In the genomic region with DNA sequence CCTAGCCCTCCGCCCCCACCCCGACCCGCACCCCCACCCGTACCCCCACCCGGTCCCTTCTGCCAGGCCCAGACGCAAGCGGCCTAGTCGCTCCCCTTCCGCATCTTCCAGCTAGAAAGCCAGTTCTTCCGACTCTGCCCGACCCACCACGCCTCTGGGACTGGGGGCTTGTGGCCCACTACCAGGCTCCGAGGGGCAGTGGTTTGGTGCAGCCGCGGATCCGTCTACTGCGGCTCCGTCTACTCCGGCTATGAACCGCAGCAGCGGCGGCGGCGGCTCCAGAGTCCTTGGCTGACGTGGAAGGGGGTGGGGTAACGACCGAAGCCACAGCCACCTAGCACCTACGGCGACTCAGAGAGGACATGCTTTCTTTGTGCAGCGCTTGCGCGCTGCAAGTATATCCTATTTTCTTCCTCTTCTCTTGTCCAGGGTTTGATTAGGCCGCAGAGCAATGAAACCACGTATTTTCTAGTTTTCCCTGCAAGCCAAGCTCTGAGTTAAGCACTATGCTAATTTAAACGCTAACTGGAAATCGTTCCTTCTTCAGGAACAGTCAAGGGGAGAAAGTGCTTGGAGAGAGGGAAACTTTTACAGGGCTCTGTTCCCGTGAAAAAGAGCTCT, we compare ENCODE assay signal across 1 cellular context.
TF ChIP-seq lines count a peak whose summit lies in the region.

A gene with protein sequence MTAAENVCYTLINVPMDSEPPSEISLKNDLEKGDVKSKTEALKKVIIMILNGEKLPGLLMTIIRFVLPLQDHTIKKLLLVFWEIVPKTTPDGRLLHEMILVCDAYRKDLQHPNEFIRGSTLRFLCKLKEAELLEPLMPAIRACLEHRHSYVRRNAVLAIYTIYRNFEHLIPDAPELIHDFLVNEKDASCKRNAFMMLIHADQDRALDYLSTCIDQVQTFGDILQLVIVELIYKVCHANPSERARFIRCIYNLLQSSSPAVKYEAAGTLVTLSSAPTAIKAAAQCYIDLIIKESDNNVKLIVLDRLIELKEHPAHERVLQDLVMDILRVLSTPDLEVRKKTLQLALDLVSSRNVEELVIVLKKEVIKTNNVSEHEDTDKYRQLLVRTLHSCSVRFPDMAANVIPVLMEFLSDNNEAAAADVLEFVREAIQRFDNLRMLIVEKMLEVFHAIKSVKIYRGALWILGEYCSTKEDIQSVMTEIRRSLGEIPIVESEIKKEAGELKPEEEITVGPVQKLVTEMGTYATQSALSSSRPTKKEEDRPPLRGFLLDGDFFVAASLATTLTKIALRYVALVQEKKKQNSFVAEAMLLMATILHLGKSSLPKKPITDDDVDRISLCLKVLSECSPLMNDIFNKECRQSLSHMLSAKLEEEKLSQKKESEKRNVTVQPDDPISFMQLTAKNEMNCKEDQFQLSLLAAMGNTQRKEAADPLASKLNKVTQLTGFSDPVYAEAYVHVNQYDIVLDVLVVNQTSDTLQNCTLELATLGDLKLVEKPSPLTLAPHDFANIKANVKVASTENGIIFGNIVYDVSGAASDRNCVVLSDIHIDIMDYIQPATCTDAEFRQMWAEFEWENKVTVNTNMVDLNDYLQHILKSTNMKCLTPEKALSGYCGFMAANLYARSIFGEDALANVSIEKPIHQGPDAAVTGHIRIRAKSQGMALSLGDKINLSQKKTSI (minus strand): TSS at position 252 of the 621 bp plus-strand sequence. CDS start 883 bp downstream, outside the sequence.

TF ChIP-seq in HepG2, 621 proteins besides CTCF, POLR2A, EP300 and RAD21 (continued from another document and continues in another):
- TF ChIP-seq, protein P1, sequence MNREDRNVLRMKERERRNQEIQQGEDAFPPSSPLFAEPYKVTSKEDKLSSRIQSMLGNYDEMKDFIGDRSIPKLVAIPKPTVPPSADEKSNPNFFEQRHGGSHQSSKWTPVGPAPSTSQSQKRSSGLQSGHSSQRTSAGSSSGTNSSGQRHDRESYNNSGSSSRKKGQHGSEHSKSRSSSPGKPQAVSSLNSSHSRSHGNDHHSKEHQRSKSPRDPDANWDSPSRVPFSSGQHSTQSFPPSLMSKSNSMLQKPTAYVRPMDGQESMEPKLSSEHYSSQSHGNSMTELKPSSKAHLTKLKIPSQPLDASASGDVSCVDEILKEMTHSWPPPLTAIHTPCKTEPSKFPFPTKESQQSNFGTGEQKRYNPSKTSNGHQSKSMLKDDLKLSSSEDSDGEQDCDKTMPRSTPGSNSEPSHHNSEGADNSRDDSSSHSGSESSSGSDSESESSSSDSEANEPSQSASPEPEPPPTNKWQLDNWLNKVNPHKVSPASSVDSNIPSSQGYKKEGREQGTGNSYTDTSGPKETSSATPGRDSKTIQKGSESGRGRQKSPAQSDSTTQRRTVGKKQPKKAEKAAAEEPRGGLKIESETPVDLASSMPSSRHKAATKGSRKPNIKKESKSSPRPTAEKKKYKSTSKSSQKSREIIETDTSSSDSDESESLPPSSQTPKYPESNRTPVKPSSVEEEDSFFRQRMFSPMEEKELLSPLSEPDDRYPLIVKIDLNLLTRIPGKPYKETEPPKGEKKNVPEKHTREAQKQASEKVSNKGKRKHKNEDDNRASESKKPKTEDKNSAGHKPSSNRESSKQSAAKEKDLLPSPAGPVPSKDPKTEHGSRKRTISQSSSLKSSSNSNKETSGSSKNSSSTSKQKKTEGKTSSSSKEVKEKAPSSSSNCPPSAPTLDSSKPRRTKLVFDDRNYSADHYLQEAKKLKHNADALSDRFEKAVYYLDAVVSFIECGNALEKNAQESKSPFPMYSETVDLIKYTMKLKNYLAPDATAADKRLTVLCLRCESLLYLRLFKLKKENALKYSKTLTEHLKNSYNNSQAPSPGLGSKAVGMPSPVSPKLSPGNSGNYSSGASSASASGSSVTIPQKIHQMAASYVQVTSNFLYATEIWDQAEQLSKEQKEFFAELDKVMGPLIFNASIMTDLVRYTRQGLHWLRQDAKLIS (CRISPR knock-in tag; IDR thresholded peaks at IDR 0.05), result no peak; the same call in 1 of the 2 replicates
- TF ChIP-seq, protein P2, sequence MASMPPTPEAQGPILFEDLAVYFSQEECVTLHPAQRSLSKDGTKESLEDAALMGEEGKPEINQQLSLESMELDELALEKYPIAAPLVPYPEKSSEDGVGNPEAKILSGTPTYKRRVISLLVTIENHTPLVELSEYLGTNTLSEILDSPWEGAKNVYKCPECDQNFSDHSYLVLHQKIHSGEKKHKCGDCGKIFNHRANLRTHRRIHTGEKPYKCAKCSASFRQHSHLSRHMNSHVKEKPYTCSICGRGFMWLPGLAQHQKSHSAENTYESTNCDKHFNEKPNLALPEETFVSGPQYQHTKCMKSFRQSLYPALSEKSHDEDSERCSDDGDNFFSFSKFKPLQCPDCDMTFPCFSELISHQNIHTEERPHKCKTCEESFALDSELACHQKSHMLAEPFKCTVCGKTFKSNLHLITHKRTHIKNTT (CRISPR knock-in tag; IDR thresholded peaks at IDR 0.05), result no peak
- TF ChIP-seq ZNF160 (CRISPR knock-in tag; IDR thresholded peaks at IDR 0.05), result peak; percentile 84; the same call in 1 of the 2 replicates
- peak; percentile 97 for TF ChIP-seq POLR2G (IDR thresholded peaks at IDR 0.05; ENCODE audit: low read depth, low read length)
- no peak for TF ChIP-seq MTF1 (CRISPR knock-in tag; IDR thresholded peaks at IDR 0.05)
- TF ChIP-seq HMGA1 (CRISPR knock-in tag; conservative IDR thresholded peaks at IDR 0.05), result no peak
- peak; percentile 84; the same call in 1 of the 2 replicates for TF ChIP-seq NRL (CRISPR knock-in tag; IDR thresholded peaks at IDR 0.05; ENCODE audit: borderline replicate concordance)
- TF ChIP-seq, protein P3, sequence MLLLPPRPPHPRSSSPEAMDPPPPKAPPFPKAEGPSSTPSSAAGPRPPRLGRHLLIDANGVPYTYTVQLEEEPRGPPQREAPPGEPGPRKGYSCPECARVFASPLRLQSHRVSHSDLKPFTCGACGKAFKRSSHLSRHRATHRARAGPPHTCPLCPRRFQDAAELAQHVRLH (CRISPR knock-in tag; IDR thresholded peaks at IDR 0.05; ENCODE audit: borderline replicate concordance, low read depth), result peak; percentile 68; the same call in 1 of the 2 replicates
- no peak for TF ChIP-seq ZNF296 (CRISPR knock-in tag; conservative IDR thresholded peaks at IDR 0.05)
- TF ChIP-seq MZF1 (CRISPR knock-in tag; IDR thresholded peaks at IDR 0.05; ENCODE audit: borderline replicate concordance), result no peak
- no peak for TF ChIP-seq NFE2L2 (IDR thresholded peaks at IDR 0.05; ENCODE audit: low read length)
- TF ChIP-seq ZFAT (CRISPR knock-in tag; conservative IDR thresholded peaks at IDR 0.05), result no peak
- no peak for TF ChIP-seq ZNF878 (CRISPR knock-in tag; IDR thresholded peaks at IDR 0.05)
- TF ChIP-seq PAWR (CRISPR knock-in tag; IDR thresholded peaks at IDR 0.05; ENCODE audit: borderline replicate concordance), result no peak
- TF ChIP-seq, protein P4, sequence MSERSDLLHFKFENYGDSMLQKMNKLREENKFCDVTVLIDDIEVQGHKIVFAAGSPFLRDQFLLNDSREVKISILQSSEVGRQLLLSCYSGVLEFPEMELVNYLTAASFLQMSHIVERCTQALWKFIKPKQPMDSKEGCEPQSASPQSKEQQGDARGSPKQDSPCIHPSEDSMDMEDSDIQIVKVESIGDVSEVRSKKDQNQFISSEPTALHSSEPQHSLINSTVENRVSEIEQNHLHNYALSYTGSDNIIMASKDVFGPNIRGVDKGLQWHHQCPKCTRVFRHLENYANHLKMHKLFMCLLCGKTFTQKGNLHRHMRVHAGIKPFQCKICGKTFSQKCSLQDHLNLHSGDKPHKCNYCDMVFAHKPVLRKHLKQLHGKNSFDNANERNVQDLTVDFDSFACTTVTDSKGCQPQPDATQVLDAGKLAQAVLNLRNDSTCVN (CRISPR knock-in tag; IDR thresholded peaks at IDR 0.05; ENCODE audit: borderline replicate concordance), result 0 out of 2 replicates have a peak, but pooled peaks have one; percentile 78
- TF ChIP-seq ZNF558 (CRISPR knock-in tag; IDR thresholded peaks at IDR 0.05; ENCODE audit: borderline replicate concordance), result peak; percentile 43; the same call in 1 of the 2 replicates
- TF ChIP-seq, protein P5, sequence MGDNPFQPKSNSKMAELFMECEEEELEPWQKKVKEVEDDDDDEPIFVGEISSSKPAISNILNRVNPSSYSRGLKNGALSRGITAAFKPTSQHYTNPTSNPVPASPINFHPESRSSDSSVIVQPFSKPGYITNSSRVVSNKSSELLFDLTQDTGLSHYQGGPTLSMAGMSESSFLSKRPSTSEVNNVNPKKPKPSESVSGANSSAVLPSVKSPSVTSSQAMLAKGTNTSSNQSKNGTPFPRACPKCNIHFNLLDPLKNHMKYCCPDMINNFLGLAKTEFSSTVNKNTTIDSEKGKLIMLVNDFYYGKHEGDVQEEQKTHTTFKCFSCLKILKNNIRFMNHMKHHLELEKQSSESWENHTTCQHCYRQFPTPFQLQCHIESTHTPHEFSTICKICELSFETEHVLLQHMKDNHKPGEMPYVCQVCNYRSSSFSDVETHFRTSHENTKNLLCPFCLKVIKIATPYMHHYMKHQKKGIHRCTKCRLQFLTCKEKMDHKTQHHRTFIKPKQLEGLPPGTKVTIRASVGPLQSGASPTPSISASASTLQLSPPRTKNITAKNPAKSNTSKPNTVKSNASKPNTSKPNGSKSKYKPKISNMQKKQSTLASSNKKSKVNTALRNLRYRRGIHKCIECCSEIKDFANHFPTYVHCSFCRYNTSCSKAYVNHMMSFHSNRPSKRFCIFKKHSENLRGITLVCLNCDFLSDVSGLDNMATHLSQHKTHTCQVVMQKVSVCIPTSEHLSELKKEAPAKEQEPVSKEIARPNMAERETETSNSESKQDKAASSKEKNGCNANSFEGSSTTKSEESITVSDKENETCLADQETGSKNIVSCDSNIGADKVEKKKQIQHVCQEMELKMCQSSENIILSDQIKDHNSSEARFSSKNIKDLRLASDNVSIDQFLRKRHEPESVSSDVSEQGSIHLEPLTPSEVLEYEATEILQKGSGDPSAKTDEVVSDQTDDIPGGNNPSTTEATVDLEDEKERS (CRISPR knock-in tag; IDR thresholded peaks at IDR 0.05), result peak; percentile 71; the same call in 1 of the 2 replicates
- TF ChIP-seq HMG20B (CRISPR knock-in tag; conservative IDR thresholded peaks at IDR 0.05), result peak; percentile 28; the same call in 1 of the 2 replicates
- TF ChIP-seq ISL2 (CRISPR knock-in tag; IDR thresholded peaks at IDR 0.05), result peak; percentile 67
- no peak for TF ChIP-seq CBX2 (IDR thresholded peaks at IDR 0.05; ENCODE audit: low read depth, low read length)
- TF ChIP-seq CBX2 (CRISPR knock-in tag; IDR thresholded peaks at IDR 0.05; ENCODE audit: low read depth), result no peak
- TF ChIP-seq ZNF724P (CRISPR knock-in tag; IDR thresholded peaks at IDR 0.05; ENCODE audit: borderline replicate concordance), result no peak
- TF ChIP-seq, protein P6, sequence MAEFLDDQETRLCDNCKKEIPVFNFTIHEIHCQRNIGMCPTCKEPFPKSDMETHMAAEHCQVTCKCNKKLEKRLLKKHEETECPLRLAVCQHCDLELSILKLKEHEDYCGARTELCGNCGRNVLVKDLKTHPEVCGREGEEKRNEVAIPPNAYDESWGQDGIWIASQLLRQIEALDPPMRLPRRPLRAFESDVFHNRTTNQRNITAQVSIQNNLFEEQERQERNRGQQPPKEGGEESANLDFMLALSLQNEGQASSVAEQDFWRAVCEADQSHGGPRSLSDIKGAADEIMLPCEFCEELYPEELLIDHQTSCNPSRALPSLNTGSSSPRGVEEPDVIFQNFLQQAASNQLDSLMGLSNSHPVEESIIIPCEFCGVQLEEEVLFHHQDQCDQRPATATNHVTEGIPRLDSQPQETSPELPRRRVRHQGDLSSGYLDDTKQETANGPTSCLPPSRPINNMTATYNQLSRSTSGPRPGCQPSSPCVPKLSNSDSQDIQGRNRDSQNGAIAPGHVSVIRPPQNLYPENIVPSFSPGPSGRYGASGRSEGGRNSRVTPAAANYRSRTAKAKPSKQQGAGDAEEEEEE (CRISPR knock-in tag; IDR thresholded peaks at IDR 0.05; ENCODE audit: borderline replicate concordance), result peak; percentile 47; the same call in 1 of the 2 replicates
- TF ChIP-seq, protein P7, sequence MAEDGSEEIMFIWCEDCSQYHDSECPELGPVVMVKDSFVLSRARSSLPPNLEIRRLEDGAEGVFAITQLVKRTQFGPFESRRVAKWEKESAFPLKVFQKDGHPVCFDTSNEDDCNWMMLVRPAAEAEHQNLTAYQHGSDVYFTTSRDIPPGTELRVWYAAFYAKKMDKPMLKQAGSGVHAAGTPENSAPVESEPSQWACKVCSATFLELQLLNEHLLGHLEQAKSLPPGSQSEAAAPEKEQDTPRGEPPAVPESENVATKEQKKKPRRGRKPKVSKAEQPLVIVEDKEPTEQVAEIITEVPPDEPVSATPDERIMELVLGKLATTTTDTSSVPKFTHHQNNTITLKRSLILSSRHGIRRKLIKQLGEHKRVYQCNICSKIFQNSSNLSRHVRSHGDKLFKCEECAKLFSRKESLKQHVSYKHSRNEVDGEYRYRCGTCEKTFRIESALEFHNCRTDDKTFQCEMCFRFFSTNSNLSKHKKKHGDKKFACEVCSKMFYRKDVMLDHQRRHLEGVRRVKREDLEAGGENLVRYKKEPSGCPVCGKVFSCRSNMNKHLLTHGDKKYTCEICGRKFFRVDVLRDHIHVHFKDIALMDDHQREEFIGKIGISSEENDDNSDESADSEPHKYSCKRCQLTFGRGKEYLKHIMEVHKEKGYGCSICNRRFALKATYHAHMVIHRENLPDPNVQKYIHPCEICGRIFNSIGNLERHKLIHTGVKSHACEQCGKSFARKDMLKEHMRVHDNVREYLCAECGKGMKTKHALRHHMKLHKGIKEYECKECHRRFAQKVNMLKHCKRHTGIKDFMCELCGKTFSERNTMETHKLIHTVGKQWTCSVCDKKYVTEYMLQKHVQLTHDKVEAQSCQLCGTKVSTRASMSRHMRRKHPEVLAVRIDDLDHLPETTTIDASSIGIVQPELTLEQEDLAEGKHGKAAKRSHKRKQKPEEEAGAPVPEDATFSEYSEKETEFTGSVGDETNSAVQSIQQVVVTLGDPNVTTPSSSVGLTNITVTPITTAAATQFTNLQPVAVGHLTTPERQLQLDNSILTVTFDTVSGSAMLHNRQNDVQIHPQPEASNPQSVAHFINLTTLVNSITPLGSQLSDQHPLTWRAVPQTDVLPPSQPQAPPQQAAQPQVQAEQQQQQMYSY (CRISPR knock-in tag; IDR thresholded peaks at IDR 0.05), result no peak
- no peak for TF ChIP-seq TCF12 (IDR thresholded peaks at IDR 0.05)
- TF ChIP-seq TCF12 (CRISPR knock-in tag; IDR thresholded peaks at IDR 0.05), result no peak
- TF ChIP-seq PPARG (CRISPR knock-in tag; conservative IDR thresholded peaks at IDR 0.05), result no peak
- no peak for TF ChIP-seq FOXP1 (IDR thresholded peaks at IDR 0.05)
- no peak for TF ChIP-seq FOXP1 (CRISPR knock-in tag; IDR thresholded peaks at IDR 0.05)
- peak; percentile 43; the same call in 1 of the 2 replicates for TF ChIP-seq CBX5 (CRISPR knock-in tag; IDR thresholded peaks at IDR 0.05; ENCODE audit: borderline replicate concordance)
- TF ChIP-seq ZEB1 (IDR thresholded peaks at IDR 0.05; ENCODE audit: insufficient replicate concordance, low read depth), result no peak
- no peak for TF ChIP-seq ZKSCAN5 (CRISPR knock-in tag; IDR thresholded peaks at IDR 0.05)
- no peak for TF ChIP-seq ZNF816 (CRISPR knock-in tag; IDR thresholded peaks at IDR 0.05; ENCODE audit: borderline replicate concordance)
- TF ChIP-seq TOPORS (CRISPR knock-in tag; IDR thresholded peaks at IDR 0.05), result no peak
- no peak for TF ChIP-seq HNRNPUL1 (IDR thresholded peaks at IDR 0.05; ENCODE audit: low read depth, low read length)
- TF ChIP-seq RXRB (CRISPR knock-in tag; IDR thresholded peaks at IDR 0.05; ENCODE audit: borderline replicate concordance), result peak; percentile 70
- TF ChIP-seq MEF2D (CRISPR knock-in tag; IDR thresholded peaks at IDR 0.05), result peak; percentile 81
- TF ChIP-seq ZNF136 (CRISPR knock-in tag; IDR thresholded peaks at IDR 0.05; ENCODE audit: low read depth), result 0 out of 2 replicates have a peak, but pooled peaks have one; percentile 14
- peak; percentile 42; the same call in 1 of the 2 replicates for TF ChIP-seq NCOA2 (CRISPR knock-in tag; IDR thresholded peaks at IDR 0.05)
- TF ChIP-seq CHCHD3 (CRISPR knock-in tag; IDR thresholded peaks at IDR 0.05), result no peak
- TF ChIP-seq ZNF614 (CRISPR knock-in tag; IDR thresholded peaks at IDR 0.05; ENCODE audit: borderline replicate concordance), result peak; percentile 77; the same call in 1 of the 2 replicates
- TF ChIP-seq JARID2 (CRISPR knock-in tag; IDR thresholded peaks at IDR 0.05; ENCODE audit: insufficient replicate concordance), result no peak
- no peak for TF ChIP-seq ZKSCAN8 (CRISPR knock-in tag; IDR thresholded peaks at IDR 0.05; ENCODE audit: borderline replicate concordance)
